In the genomic region with DNA sequence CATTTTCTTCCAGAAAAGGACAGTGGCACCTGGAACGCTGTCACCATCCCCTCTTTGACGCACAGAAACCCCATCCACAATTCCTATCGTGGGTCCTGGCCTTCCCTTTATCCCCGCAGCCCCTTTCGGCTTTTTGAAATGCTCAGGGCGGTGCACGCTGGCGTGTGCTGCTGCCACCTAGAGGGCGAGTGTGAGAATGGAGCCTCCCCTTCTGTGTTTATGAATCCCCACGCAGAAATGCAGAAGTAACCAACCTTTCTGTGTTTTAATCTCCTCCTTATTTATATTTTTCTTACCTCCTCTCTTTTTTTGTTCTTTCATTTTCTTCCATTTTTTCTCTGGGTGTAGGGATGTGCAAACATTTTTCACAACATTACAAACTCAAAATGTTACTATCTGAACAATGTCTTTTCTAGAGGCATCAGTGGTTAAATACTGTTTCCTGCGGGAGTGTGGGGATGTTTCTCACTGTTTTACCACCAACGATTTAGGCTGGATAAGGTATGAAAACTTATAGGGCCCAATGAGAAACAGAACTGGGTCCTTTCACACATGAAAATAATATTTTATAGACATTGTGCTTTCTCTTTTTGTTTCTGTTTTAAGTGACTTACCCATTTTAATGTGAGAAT, we compare ENCODE assay signal across 9 cellular contexts. TPM values are rescaled to one million over a fixed set of nuclear protein-coding genes. Genes with fewer than 3 reads are reported as not detected.
DNase-seq lines count a peak whose midpoint lies in the region; ATAC-seq and TF ChIP-seq lines count a peak whose summit lies in the region.
"Had no signal": no experiment of that assay in that cellular context is flagged by ENCODE, and none has a peak within 500 bp of the region (broad histone marks: within the 10 kb centered on the region; RNA-seq: fewer than 3 reads in every experiment).

No MANE protein-coding gene starts in this region.

- no peak overlapping the region for H3K4me3 Mint-ChIP-seq in activated naive CD8-positive, alpha-beta T cell treated with anti-CD3 and anti-CD28 coated beads, Interleukin-2, amount 10 ng/mL, durations not matched to agents 7 days and 5 days

- WGBS in HUES64: 15% methylated on average over 12 of the region's 12 CpGs

- H3K36me3 Mint-ChIP-seq in activated naive CD8-positive, alpha-beta T cell treated with anti-CD3 and anti-CD28 coated beads, Interleukin-2, amount 10 ng/mL, durations not matched to agents 7 days and 5 days: no peaks in the 10 kb centered on the region

- H3K27ac ChIP-seq in HUES64 (ENCODE audit: low read depth, low read length): no peak overlapping the region
- H3K27ac ChIP-seq in right atrium auricular region: no peak overlapping the region
- no peak overlapping the region for H3K27ac ChIP-seq in gastrocnemius medialis
- H3K27ac ChIP-seq: skin epidermis had no signal

- no peak overlapping the region for H3K9ac ChIP-seq in HUES64 (ENCODE audit: low read depth, low read length)

- TF ChIP-seq CTCF in right atrium auricular region (IDR thresholded peaks at IDR 0.05) (peak; percentile 83 to 91), gastrocnemius medialis (IDR thresholded peaks at IDR 0.05 in 4 of 5, conservative IDR thresholded peaks at IDR 0.05 in 1 of 5) (peak; percentile 38 to 90 (median 62))

- H3K9me3 ChIP-seq in HUES64 (ENCODE audit: insufficient read depth, low read depth, low read length) (no peaks in the 10 kb centered on the region), right atrium auricular region (no peaks in the 10 kb centered on the region), gastrocnemius medialis (no peaks in the 10 kb centered on the region)

- no peaks in the 10 kb centered on the region; the same call in 1 of the 2 replicates for H3K4me1 ChIP-seq in HUES64 (ENCODE audit: insufficient read depth, low read length)
- H3K4me1 ChIP-seq in right atrium auricular region: no peaks in the 10 kb centered on the region
- H3K4me1 ChIP-seq in gastrocnemius medialis: no peaks in the 10 kb centered on the region

- H3K27me3 Mint-ChIP-seq in activated naive CD8-positive, alpha-beta T cell treated with anti-CD3 and anti-CD28 coated beads, Interleukin-2, amount 10 ng/mL, durations not matched to agents 7 days and 5 days: no peaks in the 10 kb centered on the region

- H3K4me3 ChIP-seq in HUES64 (ENCODE audit: low read length) (peak overlapping the region; percentile 31), right atrium auricular region (peak overlapping the region in 1 of 2 donors; percentile 24), gastrocnemius medialis (peak overlapping the region in 3 of 4 donors; percentile 27 to 45 (median 45))

- no peaks in the 10 kb centered on the region for H3K36me3 ChIP-seq in HUES64 (ENCODE audit: insufficient read depth, low read length)
- no peaks in the 10 kb centered on the region for H3K36me3 ChIP-seq in right atrium auricular region
- H3K36me3 ChIP-seq in gastrocnemius medialis: no peaks in the 10 kb centered on the region

- TF ChIP-seq POLR2A in gastrocnemius medialis (IDR thresholded peaks at IDR 0.05): no peak

- ATAC-seq in GM21529 (IDR thresholded peaks at IDR 0.05; ENCODE audit: unreplicated experiment) (peak; percentile 90), gastrocnemius medialis (peak; percentile 36 to 68)
- peak; percentile 81 for ATAC-seq in activated naive CD8-positive, alpha-beta T cell treated with anti-CD3 and anti-CD28 coated beads, Interleukin-2, amount 10 ng/mL, durations not matched to agents 7 days and 5 days (ENCODE audit: low read depth)

- intact Hi-C loops in gastrocnemius medialis (cut with DNase I; ENCODE audit: low total_unique reads): loop anchor here (5.0 kb wide), 1 partner anchor 1047 kb away; no protein-coding TSS in a partner anchor

- H3K4me1 Mint-ChIP-seq in activated naive CD8-positive, alpha-beta T cell treated with anti-CD3 and anti-CD28 coated beads, Interleukin-2, amount 10 ng/mL, durations not matched to agents 7 days and 5 days: peaks cover 2% of the 10 kb centered on the region

- in situ Hi-C loops in G401 (cut with HindIII; ENCODE audit: low sequenced_read_pairs): no loop called here
- in situ Hi-C loops in SK-MEL-5 (cut with HindIII; ENCODE audit: low pct_unique_long_range_greater_than_20kb, low sequenced_read_pairs): no loop called here
- in situ Hi-C loops in gastrocnemius medialis (cut with MboI; ENCODE audit: low sequenced_read_pairs in 4 of 4): loop anchor here in 2 of 4 donors (5.0 to 25.0 kb wide), 3 partner anchors 57 to 1193 kb away; no protein-coding TSS in a partner anchor

- POLR2A ChIA-PET in activated naive CD8-positive, alpha-beta T cell treated with anti-CD3 and anti-CD28 coated beads, Interleukin-2, amount 10 ng/mL, durations not matched to agents 7 days and 5 days (lab: Charles Lee): no interaction called here

- DNase-seq in G401 (ENCODE audit: low spot score) (peak; percentile 72), SK-MEL-5 (ENCODE audit: low read depth, low spot score) (peak; percentile 67), right atrium auricular region (ENCODE audit: low spot score) (peak; percentile 62), gastrocnemius medialis (peak in 1 of 2 donors; percentile 15), NCI-H187 treated with DMSO at 0.1 percent for 48 hours (lab: John Stamatoyannopoulos, UW) (no peak)
- peak; percentile 69 for DNase-seq in activated naive CD8-positive, alpha-beta T cell treated with anti-CD3 and anti-CD28 coated beads, Interleukin-2, amount 10 ng/mL, durations not matched to agents 7 days and 5 days

- no peak overlapping the region for H3K27ac Mint-ChIP-seq in activated naive CD8-positive, alpha-beta T cell treated with anti-CD3 and anti-CD28 coated beads, Interleukin-2, amount 10 ng/mL, durations not matched to agents 7 days and 5 days

- H3K27me3 ChIP-seq in HUES64 (ENCODE audit: insufficient read depth, low read length) (no peaks in the 10 kb centered on the region), right atrium auricular region (no peaks in the 10 kb centered on the region), gastrocnemius medialis (no peaks in the 10 kb centered on the region)

- no peaks in the 10 kb centered on the region for H3K9me3 Mint-ChIP-seq in activated naive CD8-positive, alpha-beta T cell treated with anti-CD3 and anti-CD28 coated beads, Interleukin-2, amount 10 ng/mL, durations not matched to agents 7 days and 5 days

RNA-seq across cellular contexts. Expression of a gene that starts 50.0 kb away (rescaled TPM):
- 30.4 and 42.3 TPM in 2 replicates for total RNA-seq in G401 (2014; rRNA removed; shearing (Covaris generic))
- 45.9 TPM for polyA plus RNA-seq in HUES64 (2013, experiment 1 of 2)
- 63.0 TPM for polyA plus RNA-seq in HUES64 (2013, experiment 2 of 2)
- total RNA-seq in SK-MEL-5 (2014; rRNA removed; shearing (Covaris generic)): 32.5 and 33.2 TPM in 2 replicates
- 22.9 and 24.9 TPM in 2 replicates for polyA plus RNA-seq in SK-MEL-5 (2015; cell fraction: cytosol; rRNA removed)
- 38.2 and 45.7 TPM in 2 replicates for polyA plus RNA-seq in SK-MEL-5 (2015; cell fraction: nucleus; rRNA removed)
- total RNA-seq in activated naive CD8-positive, alpha-beta T cell treated with anti-CD3 and anti-CD28 coated beads, Interleukin-2, amount 10 ng/mL, durations not matched to agents 7 days and 5 days: 10 to 100 TPM; 27.3 to 29.5 TPM
- 10 to 100 TPM; 11.4 to 15.2 TPM for total RNA-seq in right atrium auricular region
- total RNA-seq in gastrocnemius medialis: 10 to 100 TPM in 2 of 4 donors, 1 to 10 TPM in 2; 4.0 to 15.4 (median 8.7) TPM
